18 cellular contexts compared by ENCODE assay signal in genomic region chr1:83845437-83846071, GRCh38.
DNase-seq lines count a peak whose midpoint lies in the region; ATAC-seq and TF ChIP-seq lines count a peak whose summit lies in the region.
"Had no signal": no experiment of that assay in that cellular context is flagged by ENCODE, and none has a peak within 500 bp of the region (broad histone marks: within the 10 kb centered on the region; RNA-seq: fewer than 3 reads in every experiment).

No MANE protein-coding gene starts in this region.

- no peak overlapping the region for H4K8ac ChIP-seq in mesenchymal stem cell (ENCODE audit: low read length)

- no peak overlapping the region for H2AK5ac ChIP-seq in mesenchymal stem cell (ENCODE audit: low read length, severe bottlenecking)

- intact Hi-C loops in natural killer cell (cut with micrococcal nuclease): no loop called here

- ATAC-seq in natural killer cell: no peak
- ATAC-seq: activated T-helper 17 cell treated with anti-CD3 and anti-CD28 coated beads, Interleukin-2, amount 50 U/mL, for 72 hours had no signal

- H3K23ac ChIP-seq in mesenchymal stem cell (ENCODE audit: low read length in 2 of 2): no peak overlapping the region

- no peaks in the 10 kb centered on the region for H3K36me3 Mint-ChIP-seq in natural killer cell
- H3K36me3 Mint-ChIP-seq: neural progenitor cell had no signal

- no peak overlapping the region for H3K4me2 ChIP-seq in mesenchymal stem cell (ENCODE audit: low read length, poor library complexity, severe bottlenecking)
- H3K4me2 ChIP-seq: neural progenitor cell had no signal

- no peaks in the 10 kb centered on the region for H3K79me1 ChIP-seq in mesenchymal stem cell (replicated peaks; ENCODE audit: low read length, poor library complexity, severe bottlenecking)

- no peak overlapping the region for H2BK5ac ChIP-seq in mesenchymal stem cell (ENCODE audit: low read depth, low read length, poor library complexity, severe bottlenecking)

- H2BK15ac ChIP-seq in mesenchymal stem cell (ENCODE audit: low read depth, poor library complexity, severe bottlenecking): no peak overlapping the region

- no peak overlapping the region for H3K27ac Mint-ChIP-seq in natural killer cell
- H3K27ac Mint-ChIP-seq: activated B cell treated with CpG ODN at 0.5 μM for 24 hours; activated T-helper 17 cell treated with anti-CD3 and anti-CD28 coated beads, Interleukin-2, amount 50 U/mL, for 72 hours; neural progenitor cell had no signal

- DNase-seq in AG20443 (ENCODE audit: low spot score): peak; percentile 20
- peak; percentile 8 for DNase-seq in choroid plexus epithelial cell (ENCODE audit: low read depth)
- DNase-seq in mesenchymal stem cell: peak; percentile 76
- no peak for DNase-seq in DMS53 treated with DMSO at 0.1 percent for 48 hours (lab: John Stamatoyannopoulos, UW; ENCODE audit: unreplicated experiment)
- DNase-seq in natural killer cell: no peak
- no peak for DNase-seq in activated CD4-positive, CD25-positive, alpha-beta regulatory T cell (lab: John Stamatoyannopoulos, UW)
- DNase-seq: activated B cell treated with CpG ODN at 0.5 μM for 24 hours; amniotic stem cell; glutamatergic neuron; islet precursor cell; NCI-H2081 treated with DMSO at 0.1 percent for 48 hours; SHP77; stimulated activated CD4-positive, alpha-beta T cell treated with anti-CD3 and anti-CD28 coated beads, Interleukin-2, amount 100 ng/mL, for 24 hours had no signal

- no peak overlapping the region for H2AFZ ChIP-seq in mesenchymal stem cell (ENCODE audit: low read depth, low read length)
- H2AFZ ChIP-seq: neural progenitor cell had no signal

- H3K18ac ChIP-seq in mesenchymal stem cell (ENCODE audit: low read depth in 1 of 2, low read length in 2 of 2): no peak overlapping the region

- no peak overlapping the region for H3K4me3 Mint-ChIP-seq in natural killer cell
- H3K4me3 Mint-ChIP-seq: activated B cell treated with CpG ODN at 0.5 μM for 24 hours; activated T-helper 17 cell treated with anti-CD3 and anti-CD28 coated beads, Interleukin-2, amount 50 U/mL, for 72 hours had no signal

- TF ChIP-seq EP300 in Ishikawa (IDR thresholded peaks at IDR 0.05; ENCODE audit: borderline replicate concordance): no peak

- H3K4me3 ChIP-seq in choroid plexus epithelial cell (ENCODE audit: low read depth, low read length): no peak overlapping the region
- H3K4me3 ChIP-seq in mesenchymal stem cell (ENCODE audit: insufficient read depth in 1 of 2, low read depth in 1 of 2, low read length in 2 of 2): no peak overlapping the region
- H3K4me3 ChIP-seq: BLaER1 treated with 17β-estradiol and CSF1 and Interleukin-3, amounts not matched to agents 10 nM and 100 nM; neural progenitor cell; suprapubic skin had no signal

- no peak overlapping the region for H2BK12ac ChIP-seq in mesenchymal stem cell (ENCODE audit: low read length in 2 of 2)

- no peaks in the 10 kb centered on the region for H3K4me1 ChIP-seq in mesenchymal stem cell (ENCODE audit: control insufficient read depth, insufficient read depth, low read depth, low read length)

- no peak for TF ChIP-seq CTCF in choroid plexus epithelial cell (conservative IDR thresholded peaks at IDR 0.05; ENCODE audit: low read depth, low read length)
- TF ChIP-seq CTCF in natural killer cell (IDR thresholded peaks at IDR 0.05): no peak

- no peak overlapping the region for H3K14ac ChIP-seq in mesenchymal stem cell (ENCODE audit: low read length in 2 of 2)

- H3K27me3 ChIP-seq in mesenchymal stem cell (ENCODE audit: control insufficient read depth in 1 of 2, insufficient read depth in 1 of 2, low read length in 2 of 2): no peaks in the 10 kb centered on the region
- H3K27me3 ChIP-seq: BLaER1 treated with 17β-estradiol and CSF1 and Interleukin-3, amounts not matched to agents 10 nM and 100 nM; suprapubic skin had no signal

- no peak overlapping the region for H2BK120ac ChIP-seq in mesenchymal stem cell (ENCODE audit: low read depth, low read length)

- no peak overlapping the region for H4K91ac ChIP-seq in mesenchymal stem cell (ENCODE audit: low read length)

- no peaks in the 10 kb centered on the region for H3K36me3 ChIP-seq in mesenchymal stem cell (ENCODE audit: control insufficient read depth in 1 of 2, insufficient read depth in 2 of 2, low read depth in 1 of 2, low read length in 2 of 2)
- H3K36me3 ChIP-seq: BLaER1 treated with 17β-estradiol and CSF1 and Interleukin-3, amounts not matched to agents 10 nM and 100 nM; neural progenitor cell; suprapubic skin had no signal

- no peak overlapping the region for H3K27ac ChIP-seq in mesenchymal stem cell (ENCODE audit: low read length, poor library complexity, severe bottlenecking)
- H3K27ac ChIP-seq: BLaER1 treated with 17β-estradiol and CSF1 and Interleukin-3, amounts not matched to agents 10 nM and 100 nM; neural progenitor cell; suprapubic skin had no signal

- peaks cover 5 to 8% of the 10 kb centered on the region in 2 donors for H3K27me3 Mint-ChIP-seq in natural killer cell (ENCODE audit: low read depth in 2 of 2)
- H3K27me3 Mint-ChIP-seq: activated B cell treated with CpG ODN at 0.5 μM for 24 hours; activated T-helper 17 cell treated with anti-CD3 and anti-CD28 coated beads, Interleukin-2, amount 50 U/mL, for 72 hours had no signal

- 89% methylated on average over 2 of the region's 4 CpGs for WGBS in mesenchymal stem cell

- H3K4me1 Mint-ChIP-seq in natural killer cell: no peaks in the 10 kb centered on the region
- H3K4me1 Mint-ChIP-seq: activated B cell treated with CpG ODN at 0.5 μM for 24 hours had no signal

- no peaks in the 10 kb centered on the region for H3K9me3 ChIP-seq in mesenchymal stem cell (ENCODE audit: control insufficient read depth, low read length)
- H3K9me3 ChIP-seq: suprapubic skin had no signal

- peak overlapping the region; percentile 29 for H3K9ac ChIP-seq in mesenchymal stem cell (ENCODE audit: low read length)
- H3K9ac ChIP-seq: BLaER1 treated with 17β-estradiol and CSF1 and Interleukin-3, amounts not matched to agents 10 nM and 100 nM; neural progenitor cell had no signal

- H3K4ac ChIP-seq in mesenchymal stem cell (ENCODE audit: low read depth in 1 of 2, low read length in 2 of 2): no peak overlapping the region

- peaks cover 0 to 4% of the 10 kb centered on the region in 2 donors for H3K9me3 Mint-ChIP-seq in natural killer cell
- H3K9me3 Mint-ChIP-seq: activated B cell treated with CpG ODN at 0.5 μM for 24 hours; activated T-helper 17 cell treated with anti-CD3 and anti-CD28 coated beads, Interleukin-2, amount 50 U/mL, for 72 hours had no signal

- no peak for TF ChIP-seq RAD21 in Ishikawa (IDR thresholded peaks at IDR 0.05; ENCODE audit: low read depth)

TF ChIP-seq in Ishikawa, 13 proteins besides CTCF, POLR2A, EP300 and RAD21:
- TF ChIP-seq USF1 (IDR thresholded peaks at IDR 0.05) (no peak), TAF1 (IDR thresholded peaks at IDR 0.05; ENCODE audit: low read depth) (no peak), CEBPB (IDR thresholded peaks at IDR 0.05) (0 out of 2 replicates have a peak, but pooled peaks have one; percentile 15)
TF ChIP-seq in Ishikawa: peak in this region for 1.

Comparison
In these comparisons a context has a peak if more than half of its experiments do, and no peak if none do; other contexts are left out.
1. DNase-seq: peak in AG20443 (single experiment), choroid plexus epithelial cell (single experiment) and mesenchymal stem cell (single experiment); none in DMS53 treated with DMSO at 0.1 percent for 48 hours (single experiment), natural killer cell (single experiment) and activated CD4-positive, CD25-positive, alpha-beta regulatory T cell (0 of 4).